2 cellular contexts compared by ENCODE assay signal in genomic region chr5:149733129-149733900, GRCh38.
TF ChIP-seq lines count a peak whose summit lies in the region.

No MANE protein-coding gene starts in this region.

TF ChIP-seq in A549, 52 proteins besides CTCF, POLR2A, EP300 and RAD21:
- TF ChIP-seq CHD4 (IDR thresholded peaks at IDR 0.05; ENCODE audit: borderline replicate concordance) (no peak), HOXA7 (CRISPR knock-in tag; IDR thresholded peaks at IDR 0.05) (no peak), MAZ (IDR thresholded peaks at IDR 0.05; ENCODE audit: borderline replicate concordance, low read depth, low read length) (no peak)

TF ChIP-seq in H1, 55 proteins besides CTCF, POLR2A, EP300 and RAD21:
- TF ChIP-seq RFX5 (IDR thresholded peaks at IDR 0.05; ENCODE audit: borderline replicate concordance, low read depth, low read length) (no peak), BCL11A (IDR thresholded peaks at IDR 0.05; ENCODE audit: low read depth in 2 of 2, low read length in 2 of 2) (no peak), TEAD4 (IDR thresholded peaks at IDR 0.05; ENCODE audit: low read depth, low read length) (no peak)
